In genomic region chr1:156356875-156357534, GRCh38 we compare ENCODE assay signal across 9 cellular contexts. TPM values are rescaled to one million over a fixed set of nuclear protein-coding genes. Genes with fewer than 3 reads are reported as not detected.
A peak's percentile ranks its signal among the peaks of the same experiment; 100 is the strongest.
DNase-seq lines count a peak whose midpoint lies in the region; ATAC-seq and TF ChIP-seq lines count a peak whose summit lies in the region.
"Had no signal": no experiment of that assay in that cellular context is flagged by ENCODE, and none has a peak within 500 bp of the region (broad histone marks: within the 10 kb centered on the region; RNA-seq: fewer than 3 reads in every experiment).

No MANE protein-coding gene starts in this region.

- peaks cover 6% of the 10 kb centered on the region for H3K36me3 Mint-ChIP-seq in MCF 10A (ENCODE audit: insufficient read depth, unreplicated experiment)

- H3K4me3 Mint-ChIP-seq in MCF 10A (ENCODE audit: unreplicated experiment): no peak overlapping the region

- H3K27me3 Mint-ChIP-seq in MCF 10A (ENCODE audit: insufficient read depth, unreplicated experiment): peaks cover 52% of the 10 kb centered on the region

- BruUV-seq in MCF 10A (replicated peaks; lab: Mats Ljungman, UMichigan): no TSS peak

- peak; percentile 99 for ATAC-seq in left lobe of liver

- DNase-seq in activated gamma-delta T cell treated with Interleukin-2 at 50 U/mL for 16 hours: peak; percentile 61
- no peak for DNase-seq in activated gamma-delta T cell (lab: John Stamatoyannopoulos, UW)
- DNase-seq in NCI-H1105 (lab: John Stamatoyannopoulos, UW): peak; percentile 91
- DNase-seq in T-helper 22 cell (ENCODE audit: low read depth): peak; percentile 24
- DNase-seq in MCF 10A (ENCODE audit: unreplicated experiment): peak; percentile 85
- peak; percentile 79 for DNase-seq in left lobe of liver (ENCODE audit: low spot score)
- DNase-seq in stimulated activated CD8-positive, alpha-beta memory T cell treated with anti-CD3 and anti-CD28 coated beads, Interleukin-15, amount 100 ng/mL, for 4 hours (ENCODE audit: low read depth in 2 of 2): peak; percentile 28 to 42
- DNase-seq in dedifferentiated amniotic fluid mesenchymal stem cell (ENCODE audit: extremely low spot score): no peak

- POLR2A ChIA-PET in MCF 10A (lab: Yijun Ruan, JAX): interaction anchor here (0.6 kb wide), 1 partner anchor 90 kb away, joined by 3 read pairs; no protein-coding TSS in a partner anchor

- intact Hi-C loops in MCF 10A (cut with micrococcal nuclease): loop anchor here (1.0 kb wide), 1 partner anchor 88 kb away; no protein-coding TSS in a partner anchor

- CTCF ChIA-PET in MCF 10A (lab: Yijun Ruan, JAX): interaction anchor here (0.6 to 5.7 kb wide), 23 partner anchors 9 to 270 kb away, joined by 3 to 52 read pairs (median 5); no protein-coding TSS in a partner anchor

- H3K4me1 Mint-ChIP-seq in MCF 10A (ENCODE audit: insufficient read depth, unreplicated experiment): peaks cover 7% of the 10 kb centered on the region

- H3K9me3 Mint-ChIP-seq in MCF 10A (ENCODE audit: unreplicated experiment): no peaks in the 10 kb centered on the region

- no peak overlapping the region for H3K27ac Mint-ChIP-seq in MCF 10A (ENCODE audit: low read depth, unreplicated experiment)

- peak; percentile 98 for TF ChIP-seq CTCF in MCF 10A (IDR thresholded peaks at IDR 0.05; ENCODE audit: unreplicated experiment)

RNA-seq across cellular contexts. Expression of gene RHBG, which starts 12.0 kb away (rescaled TPM):
- total RNA-seq in MCF 10A (2022) (not detected in 2 replicates), left lobe of liver (2.8 TPM)
- total RNA-seq: glomerular endothelial cell had no signal

RNA-seq across cellular contexts. Expression of gene TSACC, which starts 18.7 kb away (rescaled TPM):
- total RNA-seq in MCF 10A (2022) (1.8 and 3.6 TPM in 2 replicates), left lobe of liver (0.40 TPM)
- total RNA-seq: glomerular endothelial cell had no signal

RNA-seq across cellular contexts. Expression of gene CCT3, which starts 18.9 kb away (rescaled TPM):
- total RNA-seq in MCF 10A (2022): 495 and 574 TPM in 2 replicates
- 80.8 TPM for total RNA-seq in left lobe of liver

RNA-seq across cellular contexts. Expression of gene VHLL, which starts 57.9 kb away (rescaled TPM):
- total RNA-seq in MCF 10A (2022) (0.49 TPM in 1 of 2 replicates, not detected in the other), left lobe of liver (not detected)
- total RNA-seq: glomerular endothelial cell had no signal

Comparison
In these comparisons a context has a peak if more than half of its experiments do, and no peak if none do; other contexts are left out.
1. DNase-seq: peak in activated gamma-delta T cell treated with Interleukin-2 at 50 U/mL for 16 hours (single experiment), NCI-H1105 (single experiment), T-helper 22 cell (single experiment), MCF 10A (single experiment), left lobe of liver (single experiment) and stimulated activated CD8-positive, alpha-beta memory T cell treated with anti-CD3 and anti-CD28 coated beads, Interleukin-15, amount 100 ng/mL, for 4 hours (2 of 2); none in activated gamma-delta T cell (single experiment) and dedifferentiated amniotic fluid mesenchymal stem cell (single experiment).